ENCODE assay signal across 8 cellular contexts in genomic region chr17:39165178-39165843, GRCh38. TPM values are rescaled to one million over a fixed set of nuclear protein-coding genes. Genes with fewer than 3 reads are reported as not detected.
A peak's percentile ranks its signal among the peaks of the same experiment; 100 is the strongest.
DNase-seq lines count a peak whose midpoint lies in the region; ATAC-seq and TF ChIP-seq lines count a peak whose summit lies in the region.

No MANE protein-coding gene starts in this region.

- no peak for TF ChIP-seq CTCF in CD8-positive, alpha-beta T cell (IDR thresholded peaks at IDR 0.05)
- TF ChIP-seq CTCF in WERI-Rb-1 (IDR thresholded peaks at IDR 0.05; ENCODE audit: low read depth, low read length), result no peak
- no peak for TF ChIP-seq CTCF in mucosa of descending colon (IDR thresholded peaks at IDR 0.05)

- H2BK12ac ChIP-seq in trophoblast cell (ENCODE audit: low read length), result no peak overlapping the region

- H3K14ac ChIP-seq in trophoblast cell (ENCODE audit: low read length), result peak overlapping the region; percentile 49

- peaks cover 4% of the 10 kb centered on the region for H3K79me1 ChIP-seq in trophoblast cell (ENCODE audit: low read length)

- H3K27me3 Mint-ChIP-seq in CD8-positive, alpha-beta T cell (ENCODE audit: low read depth), result peaks cover 11% of the 10 kb centered on the region

- H2BK120ac ChIP-seq in trophoblast cell (ENCODE audit: insufficient read depth, low read length, poor library complexity), result no peak overlapping the region

- H3K27ac ChIP-seq in CD8-positive, alpha-beta T cell (ENCODE audit: low read depth, low read length), result peak overlapping the region; percentile 21
- H3K27ac ChIP-seq in WERI-Rb-1 (peak overlapping the region; percentile 83), trophoblast cell (ENCODE audit: low read depth, low read length) (no peak overlapping the region)

- no peaks in the 10 kb centered on the region for H3K36me3 ChIP-seq in CD8-positive, alpha-beta T cell (ENCODE audit: insufficient read depth, low read length)
- H3K36me3 ChIP-seq in WERI-Rb-1, result no peaks in the 10 kb centered on the region
- H3K36me3 ChIP-seq in trophoblast cell (ENCODE audit: control insufficient read depth in 1 of 2, insufficient read depth in 2 of 2, low read length in 2 of 2), result no peaks in the 10 kb centered on the region
- no peaks in the 10 kb centered on the region for H3K36me3 ChIP-seq in mucosa of descending colon (ENCODE audit: low read depth)
- no peaks in the 10 kb centered on the region for H3K36me3 ChIP-seq in MG63

- H3K36me3 Mint-ChIP-seq in CD8-positive, alpha-beta T cell, result peaks cover 4% of the 10 kb centered on the region

- H3K18ac ChIP-seq in trophoblast cell (ENCODE audit: low read length), result peak overlapping the region; percentile 50

- intact Hi-C loops in CD8-positive, alpha-beta T cell (cut with DNase I, micrococcal nuclease), result loop anchor here in 1 of 2 experiments (2.0 kb wide), 1 partner anchor 33 kb away; no protein-coding TSS in a partner anchor
- intact Hi-C loops in Right ventricle myocardium superior (cut with DNase I), result no loop called here
- intact Hi-C loops in mucosa of descending colon (cut with DNase I, micrococcal nuclease), result no loop called here

- no peaks in the 10 kb centered on the region for H3K9me3 Mint-ChIP-seq in CD8-positive, alpha-beta T cell

- peaks cover 33% of the 10 kb centered on the region for H3K4me1 Mint-ChIP-seq in CD8-positive, alpha-beta T cell (ENCODE audit: low read depth)

- H3K4me2 ChIP-seq in trophoblast cell (ENCODE audit: low read length), result peak overlapping the region; percentile 90

- in situ Hi-C loops in ACHN (cut with HindIII; ENCODE audit: low pct_ligation_motif_present, low pct_unique_long_range_greater_than_20kb, low sequenced_read_pairs), result no loop called here

- CTCF ChIA-PET in CD8-positive, alpha-beta T cell (lab: Charles Lee), result interaction anchor here (0.6 to 10.3 kb wide), 51 partner anchors 11 to 437 kb away, joined by 3 to 142 read pairs (median 4); partner anchors contain the start of genes FBXO47, LASP1NB and PLXDC1

- peak; percentile 27 for ATAC-seq in CD8-positive, alpha-beta T cell
- peak; percentile 5 for ATAC-seq in Right ventricle myocardium superior (ENCODE audit: poor library complexity)
- no peak for ATAC-seq in mucosa of descending colon

- peaks cover 3% of the 10 kb centered on the region for H3K27me3 ChIP-seq in CD8-positive, alpha-beta T cell (ENCODE audit: insufficient read depth, low read length)
- H3K27me3 ChIP-seq in WERI-Rb-1 (ENCODE audit: insufficient read depth, low read depth, severe bottlenecking) (no peaks in the 10 kb centered on the region), trophoblast cell (ENCODE audit: insufficient read depth, low read length) (peaks cover 9% of the 10 kb centered on the region), MG63 (0 out of 2 replicates have a peak, but pooled peaks cover 2% of the 10 kb centered on the region)

- peak in 2 of 7 experiments; percentile 20 to 60 for DNase-seq in CD8-positive, alpha-beta T cell
- no peak for DNase-seq in WERI-Rb-1
- no peak for DNase-seq in Right ventricle myocardium superior
- DNase-seq in trophoblast cell, result no peak
- DNase-seq in ACHN, result no peak
- DNase-seq in hypothalamus (lab: John Stamatoyannopoulos, UW), result no peak
- no peak for DNase-seq in mucosa of descending colon
- DNase-seq in MG63, result no peak

- no peak overlapping the region for H4K12ac ChIP-seq in trophoblast cell (ENCODE audit: low read depth, low read length)

- H2AK5ac ChIP-seq in trophoblast cell (ENCODE audit: low read length), result no peak overlapping the region

- no peaks in the 10 kb centered on the region for H3K9me3 ChIP-seq in CD8-positive, alpha-beta T cell (ENCODE audit: low read length)
- H3K9me3 ChIP-seq in WERI-Rb-1 (ENCODE audit: severe bottlenecking), result peaks cover 4% of the 10 kb centered on the region
- no peaks in the 10 kb centered on the region for H3K9me3 ChIP-seq in trophoblast cell (ENCODE audit: insufficient read depth, low read depth, low read length)
- no peaks in the 10 kb centered on the region for H3K9me3 ChIP-seq in mucosa of descending colon
- H3K9me3 ChIP-seq in MG63, result peaks cover 5% of the 10 kb centered on the region

- H3K79me2 ChIP-seq in trophoblast cell (ENCODE audit: control insufficient read depth, insufficient read depth, low read length, poor library complexity), result peaks cover 3% of the 10 kb centered on the region

- H3K4me3 ChIP-seq in CD8-positive, alpha-beta T cell (ENCODE audit: low read depth, low read length), result peak overlapping the region; percentile 95
- H3K4me3 ChIP-seq in WERI-Rb-1 (ENCODE audit: low read depth, low read length) (no peak overlapping the region), trophoblast cell (ENCODE audit: low read depth, low read length) (peak overlapping the region; percentile 68), mucosa of descending colon (no peak overlapping the region), MG63 (no peak overlapping the region)

- no peak overlapping the region for H3K4ac ChIP-seq in trophoblast cell (ENCODE audit: low read depth, low read length)

- peak overlapping the region; percentile 64 for H4K91ac ChIP-seq in trophoblast cell (ENCODE audit: low read depth, low read length)

- peak overlapping the region; percentile 67 for H3K27ac Mint-ChIP-seq in CD8-positive, alpha-beta T cell

- H3K23ac ChIP-seq in trophoblast cell (ENCODE audit: low read length), result no peak overlapping the region

- H2AFZ ChIP-seq in trophoblast cell (ENCODE audit: insufficient read depth, low read length, poor library complexity), result peak overlapping the region; percentile 88

- peaks cover 20% of the 10 kb centered on the region for H3K4me1 ChIP-seq in CD8-positive, alpha-beta T cell (ENCODE audit: insufficient read depth, low read length)
- H3K4me1 ChIP-seq in trophoblast cell (ENCODE audit: control insufficient read depth in 1 of 2, insufficient read depth in 2 of 2, low read length in 2 of 2) (peaks cover 17 to 19% of the 10 kb centered on the region in 2 experiments), mucosa of descending colon (ENCODE audit: low read depth) (peaks cover 7% of the 10 kb centered on the region)

- peak overlapping the region; percentile 81 for H4K8ac ChIP-seq in trophoblast cell (ENCODE audit: low read depth, low read length)

- peak overlapping the region; percentile 11 for H3K9ac ChIP-seq in trophoblast cell (ENCODE audit: low read length)

- POLR2A ChIA-PET in CD8-positive, alpha-beta T cell (lab: Charles Lee), result interaction anchor here (0.6 to 4.0 kb wide), 6 partner anchors 9 to 311 kb away, joined by 3 to 32 read pairs (median 4); partner anchors contain the start of genes PLXDC1 and RPL19

- no CpG with 5 or more reads among the region's 51 CpGs for WGBS in trophoblast cell (ENCODE audit: extremely low coverage, insufficient coverage, insufficient read length)

- H3K4me3 Mint-ChIP-seq in CD8-positive, alpha-beta T cell, result peak overlapping the region; percentile 91

- no peak overlapping the region for H2BK5ac ChIP-seq in trophoblast cell (ENCODE audit: low read depth, low read length, poor library complexity)

RNA-seq across cellular contexts. Expression of gene ARL5C, which starts 0.7 kb away (rescaled TPM):
- not detected for total RNA-seq in CD8-positive, alpha-beta T cell
- total RNA-seq in Right ventricle myocardium superior (not detected), mucosa of descending colon (not detected)
- polyA plus RNA-seq in trophoblast cell (2013), result not detected in 2 replicates
- not detected in 2 replicates for total RNA-seq in MG63 (2014; rRNA removed; shearing (Covaris generic); ENCODE audit: low replicate concordance)

RNA-seq across cellular contexts. Expression of gene PLXDC1, which starts 13.9 kb away (rescaled TPM):
- 10 to 100 TPM; 66.5 to 75.7 TPM for total RNA-seq in CD8-positive, alpha-beta T cell
- total RNA-seq in Right ventricle myocardium superior, result 14.1 TPM
- 0.40 and 0.55 TPM in 2 replicates for polyA plus RNA-seq in trophoblast cell (2013)
- total RNA-seq in mucosa of descending colon, result 10 to 100 TPM in 1 of 3 donors, 1 to 10 TPM in 2; 2.4 to 10.9 (median 5.6) TPM
- total RNA-seq in MG63 (2014; rRNA removed; shearing (Covaris generic); ENCODE audit: low replicate concordance), result not detected in 2 replicates

RNA-seq across cellular contexts. Expression of gene CACNB1, which starts 32.2 kb away (rescaled TPM):
- 10 to 100 TPM in 1 of 2 experiments, 1 to 10 TPM in 1; 9.1 to 11.8 TPM for total RNA-seq in CD8-positive, alpha-beta T cell
- 4.6 TPM for total RNA-seq in Right ventricle myocardium superior
- 0.99 and 1.1 TPM in 2 replicates for polyA plus RNA-seq in trophoblast cell (2013)
- total RNA-seq in mucosa of descending colon, result 10 to 100 TPM; 16.8 to 24.3 (median 20.1) TPM
- total RNA-seq in MG63 (2014; rRNA removed; shearing (Covaris generic); ENCODE audit: low replicate concordance), result 2.2 and 2.4 TPM in 2 replicates

RNA-seq across cellular contexts. Expression of gene RPL19, which starts 34.8 kb away (rescaled TPM):
- 1,000 to 10,000 TPM; 3,808 to 3,896 TPM for total RNA-seq in CD8-positive, alpha-beta T cell
- total RNA-seq in Right ventricle myocardium superior, result 934 TPM
- polyA plus RNA-seq in trophoblast cell (2013), result 1,663 and 1,757 TPM in 2 replicates
- 1,000 to 10,000 TPM; 1,315 to 1,492 (median 1,411) TPM for total RNA-seq in mucosa of descending colon
- total RNA-seq in MG63 (2014; rRNA removed; shearing (Covaris generic); ENCODE audit: low replicate concordance), result 4,123 and 4,721 TPM in 2 replicates

Comparison
In these comparisons a context has a peak if more than half of its experiments do, and no peak if none do; other contexts are left out.
1. H3K4me3 ChIP-seq: peak in CD8-positive, alpha-beta T cell (single experiment) and trophoblast cell (single experiment); none in WERI-Rb-1 (single experiment), mucosa of descending colon (single experiment) and MG63 (single experiment).